8 cellular contexts compared by ENCODE assay signal in genomic region chrX:71533514-71533849, GRCh38. TPM values are rescaled to one million over a fixed set of nuclear protein-coding genes. Genes with fewer than 3 reads are reported as not detected.
DNase-seq lines count a peak whose midpoint lies in the region; ATAC-seq and TF ChIP-seq lines count a peak whose summit lies in the region.

No MANE protein-coding gene starts in this region.

- H3K27me3 Mint-ChIP-seq in effector memory CD8-positive, alpha-beta T cell: no peaks in the 10 kb centered on the region
- H3K27me3 Mint-ChIP-seq in nephron (ENCODE audit: low read depth): no peaks in the 10 kb centered on the region

- H3K9me3 Mint-ChIP-seq in effector memory CD8-positive, alpha-beta T cell: no peaks in the 10 kb centered on the region
- H3K9me3 Mint-ChIP-seq in nephron: peaks cover 7% of the 10 kb centered on the region

- H3K4me1 Mint-ChIP-seq in effector memory CD8-positive, alpha-beta T cell (ENCODE audit: low read depth in 2 of 2): peaks cover 11 to 16% of the 10 kb centered on the region in 2 donors
- H3K4me1 Mint-ChIP-seq in nephron: peaks cover 21% of the 10 kb centered on the region

- H3K4me3 Mint-ChIP-seq in effector memory CD8-positive, alpha-beta T cell: peak overlapping the region; percentile 99
- H3K4me3 Mint-ChIP-seq in nephron: peak overlapping the region; percentile 98 to 99 (median 98)

- peaks cover 45% of the 10 kb centered on the region for H3K36me3 Mint-ChIP-seq in effector memory CD8-positive, alpha-beta T cell (ENCODE audit: insufficient read depth)
- H3K36me3 Mint-ChIP-seq in nephron (ENCODE audit: low read depth): peaks cover 6% of the 10 kb centered on the region

- POLR2A ChIA-PET in BJ (lab: Charles Lee): interaction anchor here (1.7 kb wide), 1 partner anchor 10 kb away, joined by 4 read pairs; no protein-coding TSS in a partner anchor

- H3K27ac Mint-ChIP-seq in effector memory CD8-positive, alpha-beta T cell: peak overlapping the region; percentile 90 to 94
- peak overlapping the region; percentile 92 to 96 (median 95) for H3K27ac Mint-ChIP-seq in nephron

- CTCF ChIA-PET in BJ (lab: Yijun Ruan, JAX): interaction anchor here (1.0 to 1.7 kb wide), 3 partner anchors 9 to 19 kb away, joined by 3 read pairs; no protein-coding TSS in a partner anchor

- peak overlapping the region; percentile 59 for H3K4me3 ChIP-seq in BJ (ENCODE audit: low read depth, low read length)

- ATAC-seq in effector memory CD8-positive, alpha-beta T cell (replicated peaks): no peak
- no peak for ATAC-seq in omental fat pad (ENCODE audit: low FRiP score)
- ATAC-seq in HG03039 (IDR thresholded peaks at IDR 0.05; ENCODE audit: unreplicated experiment): no peak

- no peaks in the 10 kb centered on the region for H3K36me3 ChIP-seq in BJ (ENCODE audit: control insufficient read depth, insufficient read depth, low read length)

- TF ChIP-seq CTCF in BJ (IDR thresholded peaks at IDR 0.05; ENCODE audit: insufficient read depth, low read depth, low read length) (no peak), nephron (IDR thresholded peaks at IDR 0.05; ENCODE audit: unreplicated experiment in 3 of 3) (no peak), omental fat pad (IDR thresholded peaks at IDR 0.05) (no peak)

- DNase-seq in BJ (ENCODE audit: low read depth): no peak
- peak; percentile 60 for DNase-seq in NCI-H69 (lab: John Stamatoyannopoulos, UW)
- DNase-seq in effector memory CD8-positive, alpha-beta T cell: no peak
- no peak for DNase-seq in omental fat pad (ENCODE audit: low spot score)
- DNase-seq in OCI-M1 (lab: John Stamatoyannopoulos, UW): no peak
- DNase-seq in OCI-M2 (lab: John Stamatoyannopoulos, UW; ENCODE audit: unreplicated experiment): no peak

- H3K27me3 ChIP-seq in BJ (ENCODE audit: control insufficient read depth, insufficient read depth, low read length): no peaks in the 10 kb centered on the region

RNA-seq across cellular contexts. Expression of gene OGT, which starts 0.6 kb away (rescaled TPM):
- 280 and 330 TPM in 2 replicates for polyA plus RNA-seq in BJ (2011; rRNA removed)
- polyA minus RNA-seq in BJ (2011; rRNA and poly(A)+ RNA removed): 162 and 204 TPM in 2 replicates
- 100 to 1,000 TPM; 139 to 209 (median 175) TPM for total RNA-seq in omental fat pad

RNA-seq across cellular contexts. Expression of gene GCNA, which starts 44.8 kb away (rescaled TPM):
- polyA plus RNA-seq in BJ (2011; rRNA removed): 2.4 and 3.0 TPM in 2 replicates
- polyA minus RNA-seq in BJ (2011; rRNA and poly(A)+ RNA removed): 1.7 and 1.9 TPM in 2 replicates
- total RNA-seq in omental fat pad: 1 to 10 TPM; 2.8 to 6.3 (median 4.2) TPM
